Comparison of ENCODE assay signal across 19 cellular contexts in the genomic region with DNA sequence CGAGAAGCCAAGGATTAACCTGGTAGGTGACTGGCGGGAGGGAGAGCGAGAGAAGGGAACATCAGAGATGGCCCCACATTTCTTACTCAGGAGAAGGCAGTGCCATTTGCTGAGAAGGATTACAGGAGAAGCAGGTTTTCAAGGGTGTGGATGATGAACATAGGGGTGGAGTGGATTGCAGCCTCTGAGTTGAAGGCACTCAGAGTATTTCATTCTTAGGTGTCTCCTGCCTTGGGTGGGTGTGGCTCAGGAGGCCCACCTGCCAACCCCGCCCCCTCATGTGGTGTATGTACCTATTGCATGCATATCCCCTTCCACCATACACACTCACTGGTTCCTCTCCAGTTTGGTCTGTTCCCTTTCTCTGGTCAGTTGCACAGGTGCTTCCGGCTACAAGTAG. TPM values are rescaled to one million over a fixed set of nuclear protein-coding genes. Genes with fewer than 3 reads are reported as not detected.
"Had no signal": no experiment of that assay in that cellular context is flagged by ENCODE, and none has a peak within 500 bp of the region (broad histone marks: within the 10 kb centered on the region; RNA-seq: fewer than 3 reads in every experiment).

No MANE protein-coding gene starts in this region.

- H3K4me1 ChIP-seq: esophagus muscularis mucosa, psoas muscle had no signal

- H3K27ac ChIP-seq: dorsolateral prefrontal cortex, esophagus muscularis mucosa, ovary, psoas muscle, stomach, WERI-Rb-1 had no signal

- H3K4me3 ChIP-seq: dorsolateral prefrontal cortex, esophagus muscularis mucosa, ovary, psoas muscle, skin epidermis, stomach had no signal

- DNase-seq: activated CD4-positive, alpha-beta memory T cell treated with anti-CD3 and anti-CD28 coated beads for 36 hours; activated effector memory CD4-positive, alpha-beta T cell treated with Interleukin-2 at 50 U/mL for 16 hours; activated naive CD4-positive, alpha-beta T cell treated with anti-CD3 and anti-CD28 coated beads, Interleukin-2, amount 10 ng/mL, durations not matched to agents 7 days and 5 days; activated naive CD8-positive, alpha-beta T cell treated with anti-CD3 and anti-CD28 coated beads, Interleukin-2, amount 50 U/mL, for 24 hours; activated T-cell treated with anti-CD3 and anti-CD28 coated beads, Interleukin-2, amount 50 U/mL, for 24 hours; anterior cingulate cortex; central memory CD4-positive, alpha-beta T cell; dorsolateral prefrontal cortex; left cardiac atrium; mesenchymal stem cell; naive thymus-derived CD4-positive, alpha-beta T cell; ovary; right cardiac atrium; stomach had no signal

- H3K27ac Mint-ChIP-seq: activated CD4-positive, alpha-beta memory T cell treated with anti-CD3 and anti-CD28 coated beads for 36 hours; activated naive CD4-positive, alpha-beta T cell treated with anti-CD3 and anti-CD28 coated beads, Interleukin-2, amount 10 ng/mL, durations not matched to agents 7 days and 5 days; activated naive CD8-positive, alpha-beta T cell treated with anti-CD3 and anti-CD28 coated beads, Interleukin-2, amount 50 U/mL, for 24 hours; activated T-cell treated with anti-CD3 and anti-CD28 coated beads, Interleukin-2, amount 50 U/mL, for 24 hours; naive thymus-derived CD4-positive, alpha-beta T cell had no signal

- ATAC-seq: activated naive CD8-positive, alpha-beta T cell treated with anti-CD3 and anti-CD28 coated beads, Interleukin-2, amount 50 U/mL, for 24 hours; left cardiac atrium; naive thymus-derived CD4-positive, alpha-beta T cell; psoas muscle; right cardiac atrium had no signal

- H3K27me3 ChIP-seq: esophagus muscularis mucosa, ovary, stomach had no signal

- H3K27me3 Mint-ChIP-seq: activated CD4-positive, alpha-beta memory T cell treated with anti-CD3 and anti-CD28 coated beads for 36 hours; activated naive CD4-positive, alpha-beta T cell treated with anti-CD3 and anti-CD28 coated beads, Interleukin-2, amount 10 ng/mL, durations not matched to agents 7 days and 5 days; activated naive CD8-positive, alpha-beta T cell treated with anti-CD3 and anti-CD28 coated beads, Interleukin-2, amount 50 U/mL, for 24 hours; activated T-cell treated with anti-CD3 and anti-CD28 coated beads, Interleukin-2, amount 50 U/mL, for 24 hours; brain; naive thymus-derived CD4-positive, alpha-beta T cell had no signal

- H3K9me3 Mint-ChIP-seq: activated CD4-positive, alpha-beta memory T cell treated with anti-CD3 and anti-CD28 coated beads for 36 hours; activated naive CD4-positive, alpha-beta T cell treated with anti-CD3 and anti-CD28 coated beads, Interleukin-2, amount 10 ng/mL, durations not matched to agents 7 days and 5 days; activated naive CD8-positive, alpha-beta T cell treated with anti-CD3 and anti-CD28 coated beads, Interleukin-2, amount 50 U/mL, for 24 hours; activated T-cell treated with anti-CD3 and anti-CD28 coated beads, Interleukin-2, amount 50 U/mL, for 24 hours; brain; naive thymus-derived CD4-positive, alpha-beta T cell had no signal

- H3K4me3 Mint-ChIP-seq: activated CD4-positive, alpha-beta memory T cell treated with anti-CD3 and anti-CD28 coated beads for 36 hours; activated naive CD4-positive, alpha-beta T cell treated with anti-CD3 and anti-CD28 coated beads, Interleukin-2, amount 10 ng/mL, durations not matched to agents 7 days and 5 days; activated naive CD8-positive, alpha-beta T cell treated with anti-CD3 and anti-CD28 coated beads, Interleukin-2, amount 50 U/mL, for 24 hours; activated T-cell treated with anti-CD3 and anti-CD28 coated beads, Interleukin-2, amount 50 U/mL, for 24 hours; brain; naive thymus-derived CD4-positive, alpha-beta T cell had no signal

- H3K9me3 ChIP-seq: esophagus muscularis mucosa, ovary, psoas muscle, stomach had no signal

- H3K36me3 ChIP-seq: esophagus muscularis mucosa, ovary had no signal

RNA-seq across cellular contexts. Expression of a gene that starts 6.3 kb away (rescaled TPM):
- polyA plus RNA-seq: naive thymus-derived CD4-positive, alpha-beta T cell had no signal
